Comparison of ENCODE assay signal across 9 cellular contexts in the genomic region with DNA sequence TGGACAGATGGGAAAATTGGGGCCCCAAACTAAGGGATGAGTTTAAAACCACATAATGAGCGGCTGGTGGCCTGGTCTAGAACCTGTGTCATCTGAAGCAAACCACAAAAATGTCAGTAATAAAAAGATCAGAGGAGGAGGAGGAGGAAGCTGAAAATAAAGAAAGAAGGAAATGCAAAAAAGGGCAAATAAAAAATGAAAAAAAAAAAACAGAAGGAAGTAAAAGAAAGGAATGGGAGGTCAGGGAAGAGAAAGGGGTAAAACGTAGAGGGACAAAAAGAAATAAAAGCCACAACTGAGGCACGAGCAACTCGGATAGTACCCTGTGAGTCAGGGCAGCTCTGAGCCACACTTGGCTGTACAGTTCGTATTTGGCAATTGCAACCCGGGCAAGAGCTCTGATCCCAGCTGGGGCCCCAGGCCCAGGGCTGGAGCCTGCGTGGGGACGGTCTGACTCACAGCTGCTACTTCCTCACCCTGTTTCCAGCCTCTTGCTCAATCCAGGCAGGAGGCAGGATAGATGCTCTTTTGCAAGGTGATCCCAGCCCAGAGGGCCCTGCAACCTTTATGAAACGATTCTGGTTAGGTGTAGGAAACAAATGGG.
DNase-seq lines count a peak whose midpoint lies in the region; ATAC-seq, FAIRE-seq and TF ChIP-seq lines count a peak whose summit lies in the region.
"Had no signal": no experiment of that assay in that cellular context is flagged by ENCODE, and none has a peak within 500 bp of the region (broad histone marks: within the 10 kb centered on the region; RNA-seq: fewer than 3 reads in every experiment).

No MANE protein-coding gene starts in this region.

- H3K4me3 ChIP-seq in K562 (no peak overlapping the region), vagina (no peak overlapping the region)

- TF ChIP-seq RAD21 in K562 (CRISPR knock-in tag; conservative IDR thresholded peaks at IDR 0.05 in 1 of 2, IDR thresholded peaks at IDR 0.05 in 1 of 2) = no peak

- peak overlapping the region in 1 of 2 experiments; percentile 63; a peak in 1 of 4 replicates for H3K9ac ChIP-seq in K562 (ENCODE audit: insufficient read depth in 1 of 2, low read depth in 2 of 2, low read length in 2 of 2)

- intact Hi-C loops in activated CD4-positive, alpha-beta memory T cell treated with anti-CD3 and anti-CD28 coated beads for 36 hours (cut with micrococcal nuclease) = no loop called here
- intact Hi-C loops in K562 (cut with micrococcal nuclease) (no loop called here), left colon (cut with DNase I, micrococcal nuclease) (no loop called here), vagina (cut with DNase I) (no loop called here)

- H3K4me1 ChIP-seq in K562 (replicated peaks in 1 of 2; ENCODE audit: control insufficient read depth in 2 of 2, insufficient read depth in 2 of 2, low read length in 2 of 2) = peaks cover 0 to 9% of the 10 kb centered on the region in 2 experiments; a peak in 4 of 5 replicates
- peaks cover 28% of the 10 kb centered on the region for H3K4me1 ChIP-seq in vagina

- in situ Hi-C loops in K562 (cut with MboI) = no loop called here

- no peaks in the 10 kb centered on the region for H3K9me3 ChIP-seq in K562 (replicated peaks; ENCODE audit: control insufficient read depth, insufficient read depth, low read depth, low read length)
- no peaks in the 10 kb centered on the region for H3K9me3 ChIP-seq in vagina

- H3K4me3 Mint-ChIP-seq in activated CD4-positive, alpha-beta memory T cell treated with anti-CD3 and anti-CD28 coated beads for 36 hours = no peak overlapping the region
- no peak overlapping the region for H3K4me3 Mint-ChIP-seq in activated CD4-positive, alpha-beta memory T cell treated with anti-CD3 and anti-CD28 coated beads, Interleukin-2, amount 10 ng/mL, durations not matched to agents 7 days and 5 days
- H3K4me3 Mint-ChIP-seq: CD4-positive, CD25-positive, alpha-beta regulatory T cell had no signal

- TF ChIP-seq EP300 in K562 (IDR thresholded peaks at IDR 0.05; ENCODE audit: low read length) = no peak

- H3K27ac ChIP-seq in K562 (ENCODE audit: extremely low read depth, low read depth, low read length) = no peak overlapping the region
- peak overlapping the region; percentile 51 for H3K27ac ChIP-seq in vagina

- no TSS peak for BruUV-seq in K562 (replicated peaks; lab: Mats Ljungman, UMichigan)

- H4K20me1 ChIP-seq in K562 (replicated peaks; ENCODE audit: control insufficient read depth, insufficient read depth, low read length) = no peaks in the 10 kb centered on the region

- CTCF ChIA-PET in activated CD4-positive, alpha-beta memory T cell treated with anti-CD3 and anti-CD28 coated beads for 36 hours (lab: Charles Lee) = no interaction called here
- CTCF ChIA-PET in activated CD4-positive, alpha-beta memory T cell treated with anti-CD3 and anti-CD28 coated beads, Interleukin-2, amount 10 ng/mL, durations not matched to agents 7 days and 5 days (lab: Charles Lee) = no interaction called here
- CTCF ChIA-PET in K562 (lab: Yijun Ruan, JAX; ENCODE audit: low intra/inter-chr PET ratio) = interaction anchor here (0.7 kb wide), 1 partner anchor 10 kb away, joined by 3 read pairs; no protein-coding TSS in a partner anchor

- FAIRE-seq in K562 (lab: Jason Lieb, UNC) = no peak

- ATAC-seq in K562 (peak; percentile 58; the same call in 2 of the 3 replicates), left colon (peak; percentile 60), HG03135 (IDR thresholded peaks at IDR 0.05; ENCODE audit: unreplicated experiment) (no peak), HG03139 (IDR thresholded peaks at IDR 0.05; ENCODE audit: unreplicated experiment) (no peak)

- WGBS in K562 (ENCODE audit: insufficient coverage, low coverage, missing lambda C conversion rate) = 16% methylated on average over 9 of the region's 9 CpGs

- POLR2A ChIA-PET in activated CD4-positive, alpha-beta memory T cell treated with anti-CD3 and anti-CD28 coated beads for 36 hours (lab: Charles Lee) = no interaction called here
- POLR2A ChIA-PET in activated CD4-positive, alpha-beta memory T cell treated with anti-CD3 and anti-CD28 coated beads, Interleukin-2, amount 10 ng/mL, durations not matched to agents 7 days and 5 days (lab: Charles Lee) = no interaction called here
- POLR2A ChIA-PET in K562 (lab: Yijun Ruan, JAX) = interaction anchor here (0.9 kb wide), 1 partner anchor 9 kb away, joined by 3 read pairs; no protein-coding TSS in a partner anchor

- no peak overlapping the region for H3K4me2 ChIP-seq in K562 (ENCODE audit: insufficient read depth, low read length)

- no peak overlapping the region for H2AFZ ChIP-seq in K562 (ENCODE audit: low read depth, low read length)

- no peak for TF ChIP-seq POLR2A in K562 (conservative IDR thresholded peaks at IDR 0.05)
- TF ChIP-seq POLR2A in vagina (IDR thresholded peaks at IDR 0.05) = no peak

- no peaks in the 10 kb centered on the region for H3K79me2 ChIP-seq in K562 (ENCODE audit: control insufficient read depth, insufficient read depth, low read length)

- H3K9me1 ChIP-seq in K562 (ENCODE audit: control insufficient read depth, insufficient read depth, low read length) = no peaks in the 10 kb centered on the region

- H3K36me3 Mint-ChIP-seq in activated CD4-positive, alpha-beta memory T cell treated with anti-CD3 and anti-CD28 coated beads for 36 hours = no peaks in the 10 kb centered on the region
- no peaks in the 10 kb centered on the region for H3K36me3 Mint-ChIP-seq in activated CD4-positive, alpha-beta memory T cell treated with anti-CD3 and anti-CD28 coated beads, Interleukin-2, amount 10 ng/mL, durations not matched to agents 7 days and 5 days (ENCODE audit: low read depth)
- H3K36me3 Mint-ChIP-seq: CD4-positive, CD25-positive, alpha-beta regulatory T cell had no signal

- no peaks in the 10 kb centered on the region for H3K27me3 Mint-ChIP-seq in activated CD4-positive, alpha-beta memory T cell treated with anti-CD3 and anti-CD28 coated beads for 36 hours
- no peaks in the 10 kb centered on the region for H3K27me3 Mint-ChIP-seq in activated CD4-positive, alpha-beta memory T cell treated with anti-CD3 and anti-CD28 coated beads, Interleukin-2, amount 10 ng/mL, durations not matched to agents 7 days and 5 days
- H3K27me3 Mint-ChIP-seq: CD4-positive, CD25-positive, alpha-beta regulatory T cell had no signal

- H3K4me1 Mint-ChIP-seq in activated CD4-positive, alpha-beta memory T cell treated with anti-CD3 and anti-CD28 coated beads for 36 hours (ENCODE audit: low read depth) = peaks cover 5% of the 10 kb centered on the region
- H3K4me1 Mint-ChIP-seq in activated CD4-positive, alpha-beta memory T cell treated with anti-CD3 and anti-CD28 coated beads, Interleukin-2, amount 10 ng/mL, durations not matched to agents 7 days and 5 days = peaks cover 4% of the 10 kb centered on the region

- H3K27me3 ChIP-seq in K562 (ENCODE audit: control insufficient read depth in 2 of 2, insufficient read depth in 2 of 2, low read length in 2 of 2) (no peaks in the 10 kb centered on the region), vagina (no peaks in the 10 kb centered on the region)

- peak; percentile 11 for DNase-seq in activated CD4-positive, alpha-beta memory T cell treated with anti-CD3 and anti-CD28 coated beads for 36 hours
- DNase-seq in activated CD4-positive, alpha-beta memory T cell treated with anti-CD3 and anti-CD28 coated beads, Interleukin-2, amount 10 ng/mL, durations not matched to agents 7 days and 5 days = no peak
- DNase-seq in K562 (ENCODE audit: extremely low read depth in 1 of 4, low spot score in 3 of 4) (peak in 1 of 4 experiments; percentile 37), left colon (peak; percentile 23 to 59), vagina (ENCODE audit: extremely low spot score in 2 of 2) (peak in 1 of 2 donors; percentile 97), DMS153 treated with DMSO at 0.1 percent for 48 hours (lab: John Stamatoyannopoulos, UW; ENCODE audit: unreplicated experiment) (no peak)
- DNase-seq: CD4-positive, CD25-positive, alpha-beta regulatory T cell had no signal

- no peak overlapping the region for H3K27ac Mint-ChIP-seq in activated CD4-positive, alpha-beta memory T cell treated with anti-CD3 and anti-CD28 coated beads for 36 hours
- no peak overlapping the region for H3K27ac Mint-ChIP-seq in activated CD4-positive, alpha-beta memory T cell treated with anti-CD3 and anti-CD28 coated beads, Interleukin-2, amount 10 ng/mL, durations not matched to agents 7 days and 5 days

- no peak for TF ChIP-seq CTCF in K562 (IDR thresholded peaks at IDR 0.05 in 2 of 3, conservative IDR thresholded peaks at IDR 0.05 in 1 of 3; ENCODE audit: insufficient read depth in 2 of 3, low read depth in 1 of 3, low read length in 3 of 3)
- no peak for TF ChIP-seq CTCF in vagina (IDR thresholded peaks at IDR 0.05)

- H3K36me3 ChIP-seq in K562 (ENCODE audit: control insufficient read depth, insufficient read depth, low read length) (no peaks in the 10 kb centered on the region), vagina (no peaks in the 10 kb centered on the region)

- H3K9me3 Mint-ChIP-seq in activated CD4-positive, alpha-beta memory T cell treated with anti-CD3 and anti-CD28 coated beads for 36 hours = no peaks in the 10 kb centered on the region
- H3K9me3 Mint-ChIP-seq in activated CD4-positive, alpha-beta memory T cell treated with anti-CD3 and anti-CD28 coated beads, Interleukin-2, amount 10 ng/mL, durations not matched to agents 7 days and 5 days = no peaks in the 10 kb centered on the region
- H3K9me3 Mint-ChIP-seq: CD4-positive, CD25-positive, alpha-beta regulatory T cell had no signal

TF ChIP-seq in K562, 482 proteins besides CTCF, POLR2A, EP300 and RAD21 (continues in another document):
- TF ChIP-seq, protein P1, sequence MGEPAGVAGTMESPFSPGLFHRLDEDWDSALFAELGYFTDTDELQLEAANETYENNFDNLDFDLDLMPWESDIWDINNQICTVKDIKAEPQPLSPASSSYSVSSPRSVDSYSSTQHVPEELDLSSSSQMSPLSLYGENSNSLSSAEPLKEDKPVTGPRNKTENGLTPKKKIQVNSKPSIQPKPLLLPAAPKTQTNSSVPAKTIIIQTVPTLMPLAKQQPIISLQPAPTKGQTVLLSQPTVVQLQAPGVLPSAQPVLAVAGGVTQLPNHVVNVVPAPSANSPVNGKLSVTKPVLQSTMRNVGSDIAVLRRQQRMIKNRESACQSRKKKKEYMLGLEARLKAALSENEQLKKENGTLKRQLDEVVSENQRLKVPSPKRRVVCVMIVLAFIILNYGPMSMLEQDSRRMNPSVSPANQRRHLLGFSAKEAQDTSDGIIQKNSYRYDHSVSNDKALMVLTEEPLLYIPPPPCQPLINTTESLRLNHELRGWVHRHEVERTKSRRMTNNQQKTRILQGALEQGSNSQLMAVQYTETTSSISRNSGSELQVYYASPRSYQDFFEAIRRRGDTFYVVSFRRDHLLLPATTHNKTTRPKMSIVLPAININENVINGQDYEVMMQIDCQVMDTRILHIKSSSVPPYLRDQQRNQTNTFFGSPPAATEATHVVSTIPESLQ (CRISPR knock-in tag; IDR thresholded peaks at IDR 0.05) = no peak
- TF ChIP-seq STAT5B (CRISPR knock-in tag; IDR thresholded peaks at IDR 0.05) = no peak
- no peak for TF ChIP-seq HCFC1 (IDR thresholded peaks at IDR 0.05; ENCODE audit: low read depth, low read length)
- TF ChIP-seq FOXJ2 (tag; IDR thresholded peaks at IDR 0.05) = no peak
- TF ChIP-seq BRD4 (IDR thresholded peaks at IDR 0.05) = no peak
- no peak for TF ChIP-seq MIER1 (IDR thresholded peaks at IDR 0.05; ENCODE audit: low read depth)

Comparison
In these comparisons a context has a peak if more than half of its experiments do, and no peak if none do; other contexts are left out.
1. DNase-seq: peak in activated CD4-positive, alpha-beta memory T cell treated with anti-CD3 and anti-CD28 coated beads for 36 hours (single experiment) and left colon (2 of 2); none in activated CD4-positive, alpha-beta memory T cell treated with anti-CD3 and anti-CD28 coated beads, Interleukin-2, amount 10 ng/mL, durations not matched to agents 7 days and 5 days (single experiment) and DMS153 treated with DMSO at 0.1 percent for 48 hours (single experiment).
2. ATAC-seq: peak in K562 (single experiment) and left colon (single experiment); none in HG03135 (single experiment) and HG03139 (single experiment).